In the genomic region with DNA sequence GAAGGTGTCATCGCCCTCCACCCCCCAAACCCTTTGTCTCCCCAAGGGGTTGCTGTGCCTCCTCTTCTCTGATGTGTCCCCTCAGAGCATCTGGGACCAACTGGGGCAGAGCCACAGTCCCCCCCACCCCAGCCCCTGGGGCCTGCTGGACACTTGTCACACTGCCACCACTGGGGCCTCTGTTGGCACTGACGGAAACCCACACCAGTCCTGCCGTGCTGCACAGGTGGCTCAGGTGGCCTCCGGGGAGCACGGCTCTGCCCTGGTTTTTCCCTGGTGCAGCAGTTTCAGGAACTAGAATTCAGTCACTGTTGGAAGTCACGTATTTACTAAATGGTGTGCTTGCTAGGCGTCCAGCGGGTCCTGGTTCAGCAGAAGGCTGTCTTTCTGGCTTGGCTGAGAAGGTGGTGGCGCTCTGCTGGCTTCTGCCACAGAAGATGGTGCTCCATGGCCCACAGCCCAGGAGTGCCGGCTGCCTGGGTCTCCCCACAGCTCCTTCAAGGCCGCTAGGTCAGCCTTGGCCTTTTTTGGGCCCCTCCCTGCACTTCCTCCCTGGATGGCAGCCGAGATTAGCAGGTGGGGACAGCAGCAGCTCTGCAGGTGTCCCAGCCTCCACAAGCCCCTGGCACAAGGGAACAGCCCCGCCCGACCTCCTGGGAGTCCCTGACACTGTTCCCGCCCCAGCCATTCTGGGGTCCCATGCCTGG, we compare ENCODE assay signal across 1 cellular context.
TF ChIP-seq lines count a peak whose summit lies in the region.

No MANE protein-coding gene starts in this region.

TF ChIP-seq in GM12878, 131 proteins besides CTCF, POLR2A, EP300 and RAD21:
- TF ChIP-seq, protein P1, sequence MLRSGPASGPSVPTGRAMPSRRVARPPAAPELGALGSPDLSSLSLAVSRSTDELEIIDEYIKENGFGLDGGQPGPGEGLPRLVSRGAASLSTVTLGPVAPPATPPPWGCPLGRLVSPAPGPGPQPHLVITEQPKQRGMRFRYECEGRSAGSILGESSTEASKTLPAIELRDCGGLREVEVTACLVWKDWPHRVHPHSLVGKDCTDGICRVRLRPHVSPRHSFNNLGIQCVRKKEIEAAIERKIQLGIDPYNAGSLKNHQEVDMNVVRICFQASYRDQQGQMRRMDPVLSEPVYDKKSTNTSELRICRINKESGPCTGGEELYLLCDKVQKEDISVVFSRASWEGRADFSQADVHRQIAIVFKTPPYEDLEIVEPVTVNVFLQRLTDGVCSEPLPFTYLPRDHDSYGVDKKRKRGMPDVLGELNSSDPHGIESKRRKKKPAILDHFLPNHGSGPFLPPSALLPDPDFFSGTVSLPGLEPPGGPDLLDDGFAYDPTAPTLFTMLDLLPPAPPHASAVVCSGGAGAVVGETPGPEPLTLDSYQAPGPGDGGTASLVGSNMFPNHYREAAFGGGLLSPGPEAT (IDR thresholded peaks at IDR 0.05; ENCODE audit: low read depth) = no peak
- TF ChIP-seq HCFC1 (IDR thresholded peaks at IDR 0.05; ENCODE audit: low read length) (no peak), SREBF1 (IDR thresholded peaks at IDR 0.05; ENCODE audit: low read length) (no peak), NFYA (IDR thresholded peaks at IDR 0.05; ENCODE audit: borderline replicate concordance, low read depth, low read length) (no peak), SRF (IDR thresholded peaks at IDR 0.05; ENCODE audit: low read depth in 2 of 2, low read length in 2 of 2) (no peak), RBBP5 (conservative IDR thresholded peaks at IDR 0.05) (no peak), SUZ12 (IDR thresholded peaks at IDR 0.05; ENCODE audit: unreplicated experiment) (no peak), SIN3A (IDR thresholded peaks at IDR 0.05; ENCODE audit: low read depth, low read length) (no peak), RELA (IDR thresholded peaks at IDR 0.05; ENCODE audit: borderline replicate concordance, partially characterized antibody) (no peak), SREBF2 (IDR thresholded peaks at IDR 0.05; ENCODE audit: low read length) (no peak), SIX5 (IDR thresholded peaks at IDR 0.05; ENCODE audit: low read depth, low read length, severe bottlenecking) (no peak), ZNF207 (IDR thresholded peaks at IDR 0.05; ENCODE audit: borderline replicate concordance) (no peak), ZNF217 (IDR thresholded peaks at IDR 0.05) (no peak), CHD2 (IDR thresholded peaks at IDR 0.05; ENCODE audit: borderline replicate concordance, low read depth, low read length) (no peak)
- TF ChIP-seq, protein P2, sequence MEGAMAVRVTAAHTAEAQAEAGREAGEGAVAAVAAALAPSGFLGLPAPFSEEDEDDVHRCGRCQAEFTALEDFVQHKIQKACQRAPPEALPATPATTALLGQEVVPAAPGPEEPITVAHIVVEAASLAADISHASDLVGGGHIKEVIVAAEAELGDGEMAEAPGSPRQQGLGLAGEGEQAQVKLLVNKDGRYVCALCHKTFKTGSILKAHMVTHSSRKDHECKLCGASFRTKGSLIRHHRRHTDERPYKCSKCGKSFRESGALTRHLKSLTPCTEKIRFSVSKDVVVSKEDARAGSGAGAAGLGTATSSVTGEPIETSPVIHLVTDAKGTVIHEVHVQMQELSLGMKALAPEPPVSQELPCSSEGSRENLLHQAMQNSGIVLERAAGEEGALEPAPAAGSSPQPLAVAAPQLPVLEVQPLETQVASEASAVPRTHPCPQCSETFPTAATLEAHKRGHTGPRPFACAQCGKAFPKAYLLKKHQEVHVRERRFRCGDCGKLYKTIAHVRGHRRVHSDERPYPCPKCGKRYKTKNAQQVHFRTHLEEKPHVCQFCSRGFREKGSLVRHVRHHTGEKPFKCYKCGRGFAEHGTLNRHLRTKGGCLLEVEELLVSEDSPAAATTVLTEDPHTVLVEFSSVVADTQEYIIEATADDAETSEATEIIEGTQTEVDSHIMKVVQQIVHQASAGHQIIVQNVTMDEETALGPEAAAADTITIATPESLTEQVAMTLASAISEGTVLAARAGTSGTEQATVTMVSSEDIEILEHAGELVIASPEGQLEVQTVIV (IDR thresholded peaks at IDR 0.05; ENCODE audit: borderline replicate concordance, partially characterized antibody) = no peak
